Comparison of ENCODE assay signal across 1 cellular context in genomic region chr12:48512855-48513254, GRCh38.
TF ChIP-seq lines count a peak whose summit lies in the region.

No MANE protein-coding gene starts in this region.

TF ChIP-seq in GM12878, 131 proteins besides CTCF, POLR2A, EP300 and RAD21 (continued from another document):
- TF ChIP-seq CUX1 (IDR thresholded peaks at IDR 0.05; ENCODE audit: insufficient replicate concordance, low read depth, low read length) (no peak), NBN (IDR thresholded peaks at IDR 0.05) (no peak), HDAC6 (IDR thresholded peaks at IDR 0.05; ENCODE audit: unreplicated experiment) (no peak), RBBP5 (conservative IDR thresholded peaks at IDR 0.05) (no peak), TCF12 (IDR thresholded peaks at IDR 0.05; ENCODE audit: low read depth, low read length) (peak; percentile 70; the same call in 1 of the 2 replicates), BRCA1 (IDR thresholded peaks at IDR 0.05; ENCODE audit: low read depth, low read length) (no peak), MAX (IDR thresholded peaks at IDR 0.05; ENCODE audit: low read depth, low read length) (no peak), MYC (IDR thresholded peaks at IDR 0.05; ENCODE audit: insufficient read depth, insufficient read length, insufficient replicate concordance, low read length, severe bottlenecking) (no peak), FOS (IDR thresholded peaks at IDR 0.05; ENCODE audit: borderline replicate concordance, extremely low read depth, insufficient read length) (no peak)
